8 cellular contexts compared by ENCODE assay signal in genomic region chr10:133309111-133309719, GRCh38. TPM values are rescaled to one million over a fixed set of nuclear protein-coding genes. Genes with fewer than 3 reads are reported as not detected.
DNase-seq lines count a peak whose midpoint lies in the region; ATAC-seq, FAIRE-seq and TF ChIP-seq lines count a peak whose summit lies in the region.

No MANE protein-coding gene starts in this region.

- H3K9me1 ChIP-seq in IMR-90 (ENCODE audit: insufficient read depth, low read length): peaks cover 14% of the 10 kb centered on the region; the same call in 1 of the 2 replicates

- peak overlapping the region; percentile 89; the same call in 1 of the 2 replicates for H3K56ac ChIP-seq in IMR-90 (ENCODE audit: extremely low read depth, insufficient read depth, low read length)

- H3K4me1 ChIP-seq in IMR-90 (ENCODE audit: control insufficient read depth, insufficient read depth, low read length): peaks cover 8% of the 10 kb centered on the region

- H3K4me3 ChIP-seq in IMR-90 (ENCODE audit: insufficient read depth, low read depth, low read length): peak overlapping the region; percentile 67

- TF ChIP-seq POLR2A in IMR-90 (IDR thresholded peaks at IDR 0.05; ENCODE audit: low read depth, low read length): no peak

- 11% methylated on average over 15 of the region's 45 CpGs; no CpG with 5 or more reads in 1 of the 2 experiments for WGBS in IMR-90 (ENCODE audit: extremely low coverage in 2 of 2, insufficient read length in 1 of 2), 2 experiments

- H3K4me1 Mint-ChIP-seq in natural killer cell treated with Interleukin-12 subunit alpha and Interleukin-12 subunit beta and Interleukin-15 and Interleukin-18, amount 100 ng/mL, for 72 hours (ENCODE audit: low read depth in 2 of 2): peaks cover 19 to 22% of the 10 kb centered on the region in 2 donors

- FAIRE-seq in RCC 7860 (lab: Jason Lieb, UNC): no peak

- peak overlapping the region; percentile 65 for H3K4me3 Mint-ChIP-seq in natural killer cell treated with Interleukin-12 subunit alpha and Interleukin-12 subunit beta and Interleukin-15 and Interleukin-18, amount 100 ng/mL, for 72 hours

- H3K4me2 ChIP-seq in IMR-90 (ENCODE audit: low read depth, low read length): peak overlapping the region; percentile 61

- peak; percentile 70 for ATAC-seq in GM21576 (IDR thresholded peaks at IDR 0.05; ENCODE audit: unreplicated experiment)
- peak; percentile 97 for ATAC-seq in IMR-90 (ENCODE audit: low read depth)
- peak; percentile 90 to 97 for ATAC-seq in natural killer cell treated with Interleukin-12 subunit alpha and Interleukin-12 subunit beta and Interleukin-15 and Interleukin-18, amount 100 ng/mL, for 72 hours
- ATAC-seq in stimulated activated naive CD8-positive, alpha-beta T cell treated with anti-CD3 and anti-CD28 coated beads, Interleukin-15, Interleukin-2, amounts not matched to agents 100 U/mL and 50 U/mL, for 24 hours: peak; percentile 84

- no peak overlapping the region for H2BK20ac ChIP-seq in IMR-90 (ENCODE audit: low read depth, low read length)

- H2AFZ ChIP-seq in IMR-90 (replicated peaks; ENCODE audit: low read length, poor library complexity): peak overlapping the region; percentile 99

- no peak for TF ChIP-seq RAD21 in IMR-90 (IDR thresholded peaks at IDR 0.05; ENCODE audit: low read length)

- peak overlapping the region; percentile 18; the same call in 1 of the 2 replicates for H4K5ac ChIP-seq in IMR-90 (ENCODE audit: low read depth, low read length)

- no peaks in the 10 kb centered on the region for H3K9me3 ChIP-seq in IMR-90 (ENCODE audit: control insufficient read depth, insufficient read depth, low read length)

- no peaks in the 10 kb centered on the region for H3K9me3 Mint-ChIP-seq in natural killer cell treated with Interleukin-12 subunit alpha and Interleukin-12 subunit beta and Interleukin-15 and Interleukin-18, amount 100 ng/mL, for 72 hours

- DNase-seq in DMS 273 treated with DMSO at 0.1 percent for 48 hours (lab: John Stamatoyannopoulos, UW) (peak; percentile 31), IMR-90 (peak; percentile 85), RCC 7860 (ENCODE audit: low spot score) (peak; percentile 74), fibroblast of peridontal ligament (ENCODE audit: extremely low read depth) (peak; percentile 80)
- DNase-seq in activated effector memory CD4-positive, alpha-beta T cell treated with Interleukin-2 at 50 U/mL for 16 hours: peak; percentile 84
- DNase-seq in natural killer cell treated with Interleukin-12 subunit alpha and Interleukin-12 subunit beta and Interleukin-15 and Interleukin-18, amount 100 ng/mL, for 72 hours (ENCODE audit: low spot score): peak; percentile 91
- peak; percentile 97 for DNase-seq in stimulated activated naive CD8-positive, alpha-beta T cell treated with anti-CD3 and anti-CD28 coated beads, Interleukin-15, Interleukin-2, amounts not matched to agents 100 U/mL and 50 U/mL, for 24 hours

- H3K27me3 Mint-ChIP-seq in natural killer cell treated with Interleukin-12 subunit alpha and Interleukin-12 subunit beta and Interleukin-15 and Interleukin-18, amount 100 ng/mL, for 72 hours: no peaks in the 10 kb centered on the region

- peak overlapping the region; percentile 99 for H2AK9ac ChIP-seq in IMR-90 (replicated peaks; ENCODE audit: low read depth, low read length, poor library complexity)

- H3K79me1 ChIP-seq in IMR-90 (ENCODE audit: low read depth in 1 of 2, low read length in 2 of 2): peaks cover 9 to 45% of the 10 kb centered on the region in 2 experiments

- H3K23ac ChIP-seq in IMR-90 (ENCODE audit: low read depth, low read length): peak overlapping the region; percentile 97

- peak overlapping the region; percentile 66 for H3K9ac ChIP-seq in IMR-90 (ENCODE audit: low read depth, low read length)

- no peaks in the 10 kb centered on the region for H3K27me3 ChIP-seq in IMR-90 (ENCODE audit: control insufficient read depth, insufficient read depth, low read length)

- peak overlapping the region; percentile 94 for H4K91ac ChIP-seq in IMR-90 (ENCODE audit: insufficient read depth, low read depth, low read length)

- no peaks in the 10 kb centered on the region for H3K36me3 Mint-ChIP-seq in natural killer cell treated with Interleukin-12 subunit alpha and Interleukin-12 subunit beta and Interleukin-15 and Interleukin-18, amount 100 ng/mL, for 72 hours

- H3K14ac ChIP-seq in IMR-90 (replicated peaks; ENCODE audit: low read depth, low read length): peak overlapping the region; percentile 95

- peak overlapping the region; percentile 96 to 98; a peak in 3 of 4 replicates for H4K8ac ChIP-seq in IMR-90 (ENCODE audit: low read depth in 2 of 2, low read length in 2 of 2)

- BruUV-seq in IMR-90 (replicated peaks; lab: Mats Ljungman, UMichigan): no TSS peak

- peaks cover 14% of the 10 kb centered on the region; the same call in 1 of the 2 replicates for H3K36me3 ChIP-seq in IMR-90 (ENCODE audit: control insufficient read depth, insufficient read depth, low read length)

- H3K27ac ChIP-seq in IMR-90 (ENCODE audit: insufficient read depth, low read length): peak overlapping the region; percentile 81

- H2BK15ac ChIP-seq in IMR-90 (ENCODE audit: low read depth, low read length): no peak overlapping the region

- CTCF ChIA-PET in IMR-90 (lab: Yijun Ruan, JAX): no interaction called here

- peak overlapping the region; percentile 99 for H3K4ac ChIP-seq in IMR-90 (ENCODE audit: low read depth, low read length)

- POLR2A ChIA-PET in IMR-90 (lab: Charles Lee; ENCODE audit: unreplicated experiment): no interaction called here

- H2BK120ac ChIP-seq in IMR-90 (ENCODE audit: low read depth, low read length): peak overlapping the region; percentile 90

- H3K18ac ChIP-seq in IMR-90 (ENCODE audit: low read depth, low read length): peak overlapping the region; percentile 6; the same call in 1 of the 2 replicates

- peaks cover 33% of the 10 kb centered on the region for H4K20me1 ChIP-seq in IMR-90 (ENCODE audit: insufficient read depth, low read length)

- in situ Hi-C loops in IMR-90 (cut with MboI; ENCODE audit: low sequenced_read_pairs): no loop called here

- H2BK5ac ChIP-seq in IMR-90 (ENCODE audit: low read depth, low read length, poor library complexity, severe bottlenecking): peak overlapping the region; percentile 92

- no peak for TF ChIP-seq CTCF in IMR-90 (conservative IDR thresholded peaks at IDR 0.05; ENCODE audit: low read depth, low read length)

- H3K27ac Mint-ChIP-seq in natural killer cell treated with Interleukin-12 subunit alpha and Interleukin-12 subunit beta and Interleukin-15 and Interleukin-18, amount 100 ng/mL, for 72 hours: peak overlapping the region in 1 of 2 donors; percentile 95

- dilution Hi-C loops in IMR-90 (cut with HindIII; ENCODE audit: low sequenced_read_pairs, unreplicated experiment): no loop called here

- peak overlapping the region; percentile 69; the same call in 1 of the 2 replicates for H2AK5ac ChIP-seq in IMR-90 (ENCODE audit: low read depth, low read length)

- intact Hi-C loops in IMR-90 (cut with micrococcal nuclease): loop anchor here (2.0 to 5.0 kb wide), 3 partner anchors 47 to 162 kb away; partner anchors contain the start of gene KNDC1

TF ChIP-seq in IMR-90, 13 proteins besides CTCF, POLR2A, EP300 and RAD21 (continues in another document):
- TF ChIP-seq RCOR1 (IDR thresholded peaks at IDR 0.05; ENCODE audit: insufficient replicate concordance, low read length) (no peak), NFE2L2 (IDR thresholded peaks at IDR 0.05; ENCODE audit: low read depth, low read length) (no peak), MXI1 (IDR thresholded peaks at IDR 0.05; ENCODE audit: borderline replicate concordance, low read depth, low read length) (no peak), BHLHE40 (IDR thresholded peaks at IDR 0.05; ENCODE audit: low read depth, low read length) (no peak), MAFK (IDR thresholded peaks at IDR 0.05; ENCODE audit: low read depth, low read length) (no peak), FOS (IDR thresholded peaks at IDR 0.05; ENCODE audit: low read depth, low read length) (no peak), CEBPB (IDR thresholded peaks at IDR 0.05; ENCODE audit: low read depth, low read length) (no peak), RFX5 (IDR thresholded peaks at IDR 0.05; ENCODE audit: low read depth, low read length) (no peak)

RNA-seq across cellular contexts. Expression of gene ZNF511, which starts 0.5 kb away (rescaled TPM):
- total RNA-seq in IMR-90 (2012; rRNA removed): 13.6 and 14.2 TPM in 2 replicates
- polyA plus RNA-seq in IMR-90 (2012; rRNA removed): 32.6 and 36.8 TPM in 2 replicates
- 20.3 and 34.8 TPM in 2 replicates for polyA plus RNA-seq in IMR-90 (2012; cell fraction: cytosol; rRNA removed)
- 33.0 and 37.6 TPM in 2 replicates for polyA plus RNA-seq in IMR-90 (2012; cell fraction: nucleus; rRNA removed; ENCODE audit: low replicate concordance)
- total RNA-seq in natural killer cell treated with Interleukin-12 subunit alpha and Interleukin-12 subunit beta and Interleukin-15 and Interleukin-18, amount 100 ng/mL, for 72 hours: 10 to 100 TPM; 38.1 to 73.2 TPM

RNA-seq across cellular contexts. Expression of gene TUBGCP2, which starts 0.5 kb away (rescaled TPM):
- 65.0 and 72.6 TPM in 2 replicates for total RNA-seq in IMR-90 (2012; rRNA removed)
- 48.1 and 48.6 TPM in 2 replicates for polyA plus RNA-seq in IMR-90 (2012; rRNA removed)
- polyA plus RNA-seq in IMR-90 (2012; cell fraction: cytosol; rRNA removed): 23.0 and 41.7 TPM in 2 replicates
- 62.3 and 99.6 TPM in 2 replicates for polyA plus RNA-seq in IMR-90 (2012; cell fraction: nucleus; rRNA removed; ENCODE audit: low replicate concordance)
- total RNA-seq in natural killer cell treated with Interleukin-12 subunit alpha and Interleukin-12 subunit beta and Interleukin-15 and Interleukin-18, amount 100 ng/mL, for 72 hours: 10 to 100 TPM; 53.3 to 58.2 TPM

RNA-seq across cellular contexts. Expression of gene CALY, which starts 27.5 kb away (rescaled TPM):
- total RNA-seq in IMR-90 (2012; rRNA removed): not detected in 2 replicates
- 0.34 and 0.62 TPM in 2 replicates for polyA plus RNA-seq in IMR-90 (2012; rRNA removed)
- 1.1 and 1.9 TPM in 2 replicates for polyA plus RNA-seq in IMR-90 (2012; cell fraction: cytosol; rRNA removed)
- polyA plus RNA-seq in IMR-90 (2012; cell fraction: nucleus; rRNA removed; ENCODE audit: low replicate concordance): 0.88 and 2.2 TPM in 2 replicates
- total RNA-seq in natural killer cell treated with Interleukin-12 subunit alpha and Interleukin-12 subunit beta and Interleukin-15 and Interleukin-18, amount 100 ng/mL, for 72 hours: not detected

RNA-seq across cellular contexts. Expression of gene ADAM8, which starts 32.5 kb away (rescaled TPM):
- under 0.01 and 0.28 TPM in 2 replicates for total RNA-seq in IMR-90 (2012; rRNA removed)
- 0.74 and 0.90 TPM in 2 replicates for polyA plus RNA-seq in IMR-90 (2012; rRNA removed)
- 0.14 and 0.51 TPM in 2 replicates for polyA plus RNA-seq in IMR-90 (2012; cell fraction: cytosol; rRNA removed)
- polyA plus RNA-seq in IMR-90 (2012; cell fraction: nucleus; rRNA removed; ENCODE audit: low replicate concordance): 6.8 and 19.7 TPM in 2 replicates
- 100 to 1,000 TPM; 202 to 211 TPM for total RNA-seq in natural killer cell treated with Interleukin-12 subunit alpha and Interleukin-12 subunit beta and Interleukin-15 and Interleukin-18, amount 100 ng/mL, for 72 hours

RNA-seq across cellular contexts. Expression of gene PRAP1, which starts 38.0 kb away (rescaled TPM):
- total RNA-seq in IMR-90 (2012; rRNA removed): not detected in 2 replicates
- not detected in 2 replicates for polyA plus RNA-seq in IMR-90 (2012; rRNA removed)
- polyA plus RNA-seq in IMR-90 (2012; cell fraction: cytosol; rRNA removed): 0.05 and 0.15 TPM in 2 replicates
- polyA plus RNA-seq in IMR-90 (2012; cell fraction: nucleus; rRNA removed; ENCODE audit: low replicate concordance): not detected in 2 replicates
- total RNA-seq in natural killer cell treated with Interleukin-12 subunit alpha and Interleukin-12 subunit beta and Interleukin-15 and Interleukin-18, amount 100 ng/mL, for 72 hours: not detected

Comparison
In these comparisons a context has a peak if more than half of its experiments do, and no peak if none do; other contexts are left out.
1. Peak in every context shown above with its lines: DNase-seq, ATAC-seq, H3K4me3 ChIP-seq and H3K27ac ChIP-seq.
2. DNase-seq: peak in every context shown above with its lines; median percentile 97 in stimulated activated naive CD8-positive, alpha-beta T cell treated with anti-CD3 and anti-CD28 coated beads, Interleukin-15, Interleukin-2, amounts not matched to agents 100 U/mL and 50 U/mL, for 24 hours; 91 in natural killer cell treated with Interleukin-12 subunit alpha and Interleukin-12 subunit beta and Interleukin-15 and Interleukin-18, amount 100 ng/mL, for 72 hours; 85 in IMR-90; 84 in activated effector memory CD4-positive, alpha-beta T cell treated with Interleukin-2 at 50 U/mL for 16 hours; 80 in fibroblast of peridontal ligament; 74 in RCC 7860; 31 in DMS 273 treated with DMSO at 0.1 percent for 48 hours.